ENCODE assay signal across 1 cellular context in the genomic region with DNA sequence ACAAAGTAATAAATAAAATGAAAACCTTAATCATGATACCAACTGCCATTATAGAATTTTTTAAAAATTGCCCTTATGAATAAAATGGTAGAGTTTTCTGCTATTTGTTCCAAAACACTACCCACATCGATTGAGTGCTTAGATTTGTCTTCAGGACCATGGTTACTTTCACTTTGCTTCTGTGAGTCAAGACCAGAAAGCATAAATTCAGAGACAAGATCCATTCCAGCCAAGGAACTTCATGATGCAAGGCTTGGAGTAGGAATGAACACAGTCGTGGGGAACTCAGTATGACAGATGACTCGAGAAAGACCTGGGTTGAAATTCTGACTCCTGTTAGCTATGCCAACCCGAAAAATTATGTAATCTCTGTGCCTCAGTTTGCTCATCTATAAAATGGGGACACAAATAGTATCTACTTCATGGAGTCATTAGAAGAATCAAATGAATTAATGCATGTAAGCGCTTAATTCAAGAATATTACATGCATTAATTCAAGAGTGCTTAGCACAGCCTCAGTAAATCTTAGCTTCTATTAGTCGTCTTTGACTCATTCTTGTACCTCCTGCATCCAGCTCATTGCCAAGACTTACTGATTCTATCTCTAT.
TF ChIP-seq lines count a peak whose summit lies in the region.

No MANE protein-coding gene starts in this region.

TF ChIP-seq in WTC11, 78 proteins besides CTCF, POLR2A, EP300 and RAD21 (continued from another document):
- TF ChIP-seq AFF4 (CRISPR knock-in tag; IDR thresholded peaks at IDR 0.05; ENCODE audit: borderline replicate concordance) (no peak), USF2 (CRISPR knock-in tag; IDR thresholded peaks at IDR 0.05) (no peak), NR1H2 (CRISPR knock-in tag; IDR thresholded peaks at IDR 0.05) (no peak), IRF2 (CRISPR knock-in tag; IDR thresholded peaks at IDR 0.05; ENCODE audit: borderline replicate concordance, low read depth) (no peak), ERG (CRISPR knock-in tag; IDR thresholded peaks at IDR 0.05) (no peak), TEAD4 (CRISPR knock-in tag; IDR thresholded peaks at IDR 0.05) (no peak), ZNF138 (CRISPR knock-in tag; conservative IDR thresholded peaks at IDR 0.05) (no peak), ZNF232 (CRISPR knock-in tag; IDR thresholded peaks at IDR 0.05) (no peak), ATF6 (CRISPR knock-in tag; IDR thresholded peaks at IDR 0.05) (no peak), HMGXB4 (CRISPR knock-in tag; IDR thresholded peaks at IDR 0.05) (no peak), JUN (CRISPR knock-in tag; IDR thresholded peaks at IDR 0.05) (no peak)
- TF ChIP-seq, protein P1, sequence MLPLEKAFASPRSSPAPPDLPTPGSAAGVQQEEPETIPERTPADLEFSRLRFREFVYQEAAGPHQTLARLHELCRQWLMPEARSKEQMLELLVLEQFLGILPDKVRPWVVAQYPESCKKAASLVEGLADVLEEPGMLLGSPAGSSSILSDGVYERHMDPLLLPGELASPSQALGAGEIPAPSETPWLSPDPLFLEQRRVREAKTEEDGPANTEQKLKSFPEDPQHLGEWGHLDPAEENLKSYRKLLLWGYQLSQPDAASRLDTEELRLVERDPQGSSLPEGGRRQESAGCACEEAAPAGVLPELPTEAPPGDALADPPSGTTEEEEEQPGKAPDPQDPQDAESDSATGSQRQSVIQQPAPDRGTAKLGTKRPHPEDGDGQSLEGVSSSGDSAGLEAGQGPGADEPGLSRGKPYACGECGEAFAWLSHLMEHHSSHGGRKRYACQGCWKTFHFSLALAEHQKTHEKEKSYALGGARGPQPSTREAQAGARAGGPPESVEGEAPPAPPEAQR (CRISPR knock-in tag; IDR thresholded peaks at IDR 0.05) = no peak
- TF ChIP-seq, protein P2, sequence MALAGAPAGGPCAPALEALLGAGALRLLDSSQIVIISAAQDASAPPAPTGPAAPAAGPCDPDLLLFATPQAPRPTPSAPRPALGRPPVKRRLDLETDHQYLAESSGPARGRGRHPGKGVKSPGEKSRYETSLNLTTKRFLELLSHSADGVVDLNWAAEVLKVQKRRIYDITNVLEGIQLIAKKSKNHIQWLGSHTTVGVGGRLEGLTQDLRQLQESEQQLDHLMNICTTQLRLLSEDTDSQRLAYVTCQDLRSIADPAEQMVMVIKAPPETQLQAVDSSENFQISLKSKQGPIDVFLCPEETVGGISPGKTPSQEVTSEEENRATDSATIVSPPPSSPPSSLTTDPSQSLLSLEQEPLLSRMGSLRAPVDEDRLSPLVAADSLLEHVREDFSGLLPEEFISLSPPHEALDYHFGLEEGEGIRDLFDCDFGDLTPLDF (CRISPR knock-in tag; IDR thresholded peaks at IDR 0.05) = no peak
